1 cellular context compared by ENCODE assay signal in genomic region chr6:109094351-109095035, GRCh38.
TF ChIP-seq lines count a peak whose summit lies in the region.

Gene SESN1, minus strand, starts transcription at chr6:109094846. Its CDS starts 773 bp downstream, at chr6:109094073.

TF ChIP-seq in K562, 482 proteins besides CTCF, POLR2A, EP300 and RAD21 (continued from another document and continues in another):
- TF ChIP-seq U2AF1 (optimal IDR thresholded peaks at IDR 0.05; ENCODE audit: low read depth, low read length) (no peak), PTBP1 (IDR thresholded peaks at IDR 0.05; ENCODE audit: low read depth, low read length) (no peak), ZFP1 (CRISPR knock-in tag; IDR thresholded peaks at IDR 0.05) (no peak), PBX2 (CRISPR knock-in tag; IDR thresholded peaks at IDR 0.05; ENCODE audit: low read depth) (no peak), PBX2 (tag; conservative IDR thresholded peaks at IDR 0.05; ENCODE audit: low read depth) (no peak), CBFA2T2 (conservative IDR thresholded peaks at IDR 0.05) (no peak), NRF1 (conservative IDR thresholded peaks at IDR 0.05 in 1 of 2, IDR thresholded peaks at IDR 0.05 in 1 of 2) (no peak), ZNF75A (CRISPR knock-in tag; IDR thresholded peaks at IDR 0.05) (0 out of 2 replicates have a peak, but pooled peaks have one; percentile 39), ATF6 (CRISPR knock-in tag; IDR thresholded peaks at IDR 0.05) (peak; percentile 87), CBX5 (IDR thresholded peaks at IDR 0.05; ENCODE audit: borderline replicate concordance, low read depth) (peak; percentile 7; the same call in 1 of the 2 replicates), CBX1 (IDR thresholded peaks at IDR 0.05; ENCODE audit: low read depth) (peak; percentile 73; the same call in 1 of the 2 replicates), ZNF212 (CRISPR knock-in tag; IDR thresholded peaks at IDR 0.05) (peak; percentile 67; the same call in 1 of the 2 replicates), STAT6 (CRISPR knock-in tag; IDR thresholded peaks at IDR 0.05) (no peak), POLR2H (tag; IDR thresholded peaks at IDR 0.05; ENCODE audit: low read depth) (peak; percentile 75; the same call in 1 of the 2 replicates), ZBTB8A (IDR thresholded peaks at IDR 0.05; ENCODE audit: partially characterized antibody) (no peak), TFAM (CRISPR knock-in tag; conservative IDR thresholded peaks at IDR 0.05) (no peak), TCF7 (IDR thresholded peaks at IDR 0.05; ENCODE audit: borderline replicate concordance) (no peak), ILK (tag; IDR thresholded peaks at IDR 0.05; ENCODE audit: borderline replicate concordance, low read depth) (no peak), MAZ (CRISPR knock-in tag; conservative IDR thresholded peaks at IDR 0.05 in 1 of 2, IDR thresholded peaks at IDR 0.05 in 1 of 2) (peak; percentile 91 to 93), HBP1 (CRISPR knock-in tag; IDR thresholded peaks at IDR 0.05) (peak; percentile 88; the same call in 1 of the 2 replicates), ZNF586 (CRISPR knock-in tag; conservative IDR thresholded peaks at IDR 0.05) (no peak), KAT7 (CRISPR knock-in tag; IDR thresholded peaks at IDR 0.05; ENCODE audit: borderline replicate concordance) (peak; percentile 90; the same call in 1 of the 2 replicates), SIX5 (IDR thresholded peaks at IDR 0.05; ENCODE audit: borderline replicate concordance in 1 of 2, insufficient read depth in 1 of 2, low read depth in 1 of 2, low read length in 2 of 2) (no peak), TSHZ1 (CRISPR knock-in tag; IDR thresholded peaks at IDR 0.05) (no peak), E2F8 (IDR thresholded peaks at IDR 0.05; ENCODE audit: low read depth, partially characterized antibody) (no peak), ZNF766 (CRISPR knock-in tag; conservative IDR thresholded peaks at IDR 0.05) (no peak), BHLHE40 (IDR thresholded peaks at IDR 0.05; ENCODE audit: low read length) (no peak), ZNF518B (CRISPR knock-in tag; IDR thresholded peaks at IDR 0.05) (no peak), HMG20A (CRISPR knock-in tag; conservative IDR thresholded peaks at IDR 0.05) (no peak), THAP7 (CRISPR knock-in tag; IDR thresholded peaks at IDR 0.05) (peak; percentile 75; the same call in 1 of the 2 replicates), ZNF76 (CRISPR knock-in tag; IDR thresholded peaks at IDR 0.05; ENCODE audit: borderline replicate concordance) (peak; percentile 78; the same call in 1 of the 2 replicates), C11orf30 (IDR thresholded peaks at IDR 0.05; ENCODE audit: low read depth) (no peak), MBD2 (IDR thresholded peaks at IDR 0.05; ENCODE audit: borderline replicate concordance, low read depth) (peak; percentile 54; the same call in 1 of the 2 replicates), TRIM25 (IDR thresholded peaks at IDR 0.05; ENCODE audit: borderline replicate concordance) (no peak), XRCC3 (IDR thresholded peaks at IDR 0.05) (no peak), CEBPG (CRISPR knock-in tag; IDR thresholded peaks at IDR 0.05) (no peak), CEBPG (tag; conservative IDR thresholded peaks at IDR 0.05 in 1 of 2, IDR thresholded peaks at IDR 0.05 in 1 of 2) (no peak), KAT2B (IDR thresholded peaks at IDR 0.05; ENCODE audit: low read depth, low read length) (no peak)
